In the genomic region with DNA sequence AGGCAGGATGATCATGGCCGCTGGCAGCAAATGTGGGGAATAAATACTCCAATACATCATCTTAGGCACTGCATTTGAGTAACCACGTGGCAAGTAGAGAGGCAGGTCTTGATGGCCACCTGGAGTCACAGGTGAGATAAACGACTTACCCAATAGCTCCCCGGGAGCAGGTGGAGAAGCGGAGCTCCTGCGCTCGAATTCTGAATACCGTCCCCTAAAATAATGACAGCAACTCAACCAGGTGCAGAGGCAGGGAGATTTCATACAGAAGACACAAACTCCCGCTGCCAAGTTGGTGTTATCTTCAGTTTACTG, we compare ENCODE assay signal across 9 cellular contexts. TPM values are rescaled to one million over a fixed set of nuclear protein-coding genes. Genes with fewer than 3 reads are reported as not detected.
DNase-seq lines count a peak whose midpoint lies in the region; FAIRE-seq and TF ChIP-seq lines count a peak whose summit lies in the region.
"Had no signal": no experiment of that assay in that cellular context is flagged by ENCODE, and none has a peak within 500 bp of the region (broad histone marks: within the 10 kb centered on the region; RNA-seq: fewer than 3 reads in every experiment).

No MANE protein-coding gene starts in this region.

- no peak for TF ChIP-seq POLR2A in H54 (IDR thresholded peaks at IDR 0.05; ENCODE audit: low read depth, low read length)

- peak overlapping the region; percentile 91 for H3K9ac ChIP-seq in keratinocyte (ENCODE audit: control insufficient read depth, extremely low read depth, insufficient read depth, low read length)

- peak overlapping the region; percentile 98 for H3K27ac ChIP-seq in keratinocyte (ENCODE audit: control insufficient read depth, insufficient read depth, low read length)
- H3K27ac ChIP-seq in temporal lobe (ENCODE audit: low read depth, low read length): peak overlapping the region; percentile 11

- H3K4me3 ChIP-seq in keratinocyte (ENCODE audit: control insufficient read depth in 2 of 3, extremely low read depth in 1 of 3, insufficient read depth in 2 of 3, low read depth in 1 of 3, low read length in 3 of 3): peak overlapping the region; percentile 39 to 80 (median 64)

- FAIRE-seq in keratinocyte (lab: Jason Lieb, UNC) (peak; percentile 60), H54 (lab: Jason Lieb, UNC) (no peak)
- FAIRE-seq: endometrium had no signal

- no peaks in the 10 kb centered on the region for H3K27me3 ChIP-seq in keratinocyte (ENCODE audit: control insufficient read depth, extremely low read depth, insufficient read depth, low read length)

- H3K36me3 ChIP-seq in keratinocyte (ENCODE audit: control insufficient read depth in 2 of 2, extremely low read depth in 1 of 2, insufficient read depth in 2 of 2, low read length in 2 of 2): peaks cover 0 to 16% of the 10 kb centered on the region in 2 experiments

- H3K9me3 ChIP-seq in keratinocyte (ENCODE audit: control insufficient read depth, low read depth, low read length): no peaks in the 10 kb centered on the region

- H3K79me2 ChIP-seq in keratinocyte (ENCODE audit: control insufficient read depth, insufficient read depth, low read length): peaks cover 26% of the 10 kb centered on the region

- no peaks in the 10 kb centered on the region for H4K20me1 ChIP-seq in keratinocyte (ENCODE audit: control insufficient read depth, extremely low read depth, insufficient read depth, low read length)

- peaks cover 42% of the 10 kb centered on the region for H3K4me1 ChIP-seq in keratinocyte (ENCODE audit: control insufficient read depth, extremely low read depth, insufficient read depth, low read length)

- peak overlapping the region; percentile 64 for H2AFZ ChIP-seq in keratinocyte (ENCODE audit: control insufficient read depth, low read length)

- peak overlapping the region; percentile 75 for H3K4me2 ChIP-seq in keratinocyte (ENCODE audit: control insufficient read depth, extremely low read depth, insufficient read depth, low read depth, low read length)

- H3K9me1 ChIP-seq in keratinocyte (ENCODE audit: control insufficient read depth, extremely low read depth, insufficient read depth, low read length): no peaks in the 10 kb centered on the region

- dilution Hi-C loops in keratinocyte (cut with MboI; ENCODE audit: extremely low pct_ligation_motif_present, low sequenced_read_pairs): no loop called here

- peak; percentile 46 for DNase-seq in stimulated activated CD4-positive, alpha-beta T cell treated with anti-CD3 and anti-CD28 coated beads, Interleukin-15, amount 100 ng/mL, for 24 hours
- no peak for DNase-seq in stimulated activated CD4-positive, alpha-beta T cell treated with anti-CD3 and anti-CD28 coated beads, Interleukin-4, amount 100 ng/mL, for 24 hours
- DNase-seq in activated naive CD4-positive, alpha-beta T cell treated with anti-CD3 and anti-CD28 coated beads, Interleukin-2, amount 50 U/mL, for 16 hours: peak; percentile 25
- DNase-seq in keratinocyte (ENCODE audit: low read depth, low spot score): no peak
- DNase-seq in AG08396 (ENCODE audit: low spot score): no peak
- DNase-seq in H54 (ENCODE audit: insufficient read length, low spot score): no peak
- DNase-seq in NCI-H1436 treated with DMSO at 0.1 percent for 48 hours (lab: John Stamatoyannopoulos, UW): no peak

- TF ChIP-seq CTCF in keratinocyte (optimal IDR thresholded peaks at IDR 0.05 in 1 of 3, IDR thresholded peaks at IDR 0.05 in 1 of 3, conservative IDR thresholded peaks at IDR 0.05 in 1 of 3; ENCODE audit: extremely low read depth in 1 of 3, insufficient read depth in 2 of 3, low read length in 3 of 3): no peak

RNA-seq across cellular contexts. Expression of a gene that starts 0.5 kb away (rescaled TPM):
- 14.1 to 83.9 TPM (median 48.1 TPM) in 3 replicates for polyA plus RNA-seq in keratinocyte
- polyA plus RNA-seq in keratinocyte (2011; ENCODE audit: low read depth): 3.1 TPM
- 15.0 and 22.1 TPM in 2 replicates for polyA plus RNA-seq in keratinocyte (2011; cell fraction: cytosol; rRNA removed)
- 40.2 and 49.1 TPM in 2 replicates for polyA plus RNA-seq in keratinocyte (2011; cell fraction: nucleus; rRNA removed)
- polyA plus RNA-seq in keratinocyte (2012; ENCODE audit: low replicate concordance): 8.9 and 50.8 TPM in 2 replicates
- polyA minus RNA-seq in keratinocyte: 35.7 to 91.4 TPM (median 88.4 TPM) in 3 replicates
- polyA minus RNA-seq in keratinocyte (2011; cell fraction: cytosol; rRNA and poly(A)+ RNA removed): 23.4 TPM
- polyA minus RNA-seq in keratinocyte (2011; cell fraction: nucleus; rRNA and poly(A)+ RNA removed): 20.5 and 26.0 TPM in 2 replicates
- 6.1 TPM for total RNA-seq in temporal lobe

RNA-seq across cellular contexts. Expression of a gene that starts 33.9 kb away (rescaled TPM):
- 0.03 to 0.12 TPM in 2 of 3 replicates, not detected in the other for polyA plus RNA-seq in keratinocyte
- not detected for polyA plus RNA-seq in keratinocyte (2011; ENCODE audit: low read depth)
- polyA plus RNA-seq in keratinocyte (2011; cell fraction: cytosol; rRNA removed): 0.18 TPM in 1 of 2 replicates, not detected in the other
- polyA plus RNA-seq in keratinocyte (2011; cell fraction: nucleus; rRNA removed): 0.13 TPM in 1 of 2 replicates, not detected in the other
- polyA plus RNA-seq in keratinocyte (2012; ENCODE audit: low replicate concordance): 0.28 and 0.39 TPM in 2 replicates
- polyA minus RNA-seq in keratinocyte: not detected in 3 replicates
- not detected for polyA minus RNA-seq in keratinocyte (2011; cell fraction: cytosol; rRNA and poly(A)+ RNA removed)
- polyA minus RNA-seq in keratinocyte (2011; cell fraction: nucleus; rRNA and poly(A)+ RNA removed): not detected in 2 replicates
- 1.2 TPM for total RNA-seq in temporal lobe

RNA-seq across cellular contexts. Expression of a gene that starts 35.9 kb away (rescaled TPM):
- 0.09 TPM in 1 of 3 replicates, not detected in the others for polyA plus RNA-seq in keratinocyte
- polyA plus RNA-seq in keratinocyte (2011; ENCODE audit: low read depth): not detected
- not detected in 2 replicates for polyA plus RNA-seq in keratinocyte (2011; cell fraction: cytosol; rRNA removed)
- polyA plus RNA-seq in keratinocyte (2011; cell fraction: nucleus; rRNA removed): 0.24 and 0.41 TPM in 2 replicates
- not detected in 2 replicates for polyA plus RNA-seq in keratinocyte (2012; ENCODE audit: low replicate concordance)
- not detected in 3 replicates for polyA minus RNA-seq in keratinocyte
- not detected for polyA minus RNA-seq in keratinocyte (2011; cell fraction: cytosol; rRNA and poly(A)+ RNA removed)
- polyA minus RNA-seq in keratinocyte (2011; cell fraction: nucleus; rRNA and poly(A)+ RNA removed): not detected in 2 replicates
- not detected for total RNA-seq in temporal lobe

RNA-seq across cellular contexts. Expression of a gene that starts 45.4 kb away (rescaled TPM):
- not detected in 3 replicates for polyA plus RNA-seq in keratinocyte
- polyA plus RNA-seq in keratinocyte (2011; ENCODE audit: low read depth): not detected
- polyA plus RNA-seq in keratinocyte (2011; cell fraction: cytosol; rRNA removed): not detected in 2 replicates
- polyA plus RNA-seq in keratinocyte (2011; cell fraction: nucleus; rRNA removed): not detected in 2 replicates
- polyA plus RNA-seq in keratinocyte (2012; ENCODE audit: low replicate concordance): not detected in 2 replicates
- polyA minus RNA-seq in keratinocyte: not detected in 3 replicates
- polyA minus RNA-seq in keratinocyte (2011; cell fraction: cytosol; rRNA and poly(A)+ RNA removed): not detected
- not detected in 2 replicates for polyA minus RNA-seq in keratinocyte (2011; cell fraction: nucleus; rRNA and poly(A)+ RNA removed)
- total RNA-seq in temporal lobe: not detected

Comparison
In these comparisons a context has a peak if more than half of its experiments do, and no peak if none do; other contexts are left out.
1. DNase-seq: peak in stimulated activated CD4-positive, alpha-beta T cell treated with anti-CD3 and anti-CD28 coated beads, Interleukin-15, amount 100 ng/mL, for 24 hours (single experiment) and activated naive CD4-positive, alpha-beta T cell treated with anti-CD3 and anti-CD28 coated beads, Interleukin-2, amount 50 U/mL, for 16 hours (single experiment); none in stimulated activated CD4-positive, alpha-beta T cell treated with anti-CD3 and anti-CD28 coated beads, Interleukin-4, amount 100 ng/mL, for 24 hours (single experiment), keratinocyte (single experiment), AG08396 (single experiment), H54 (single experiment) and NCI-H1436 treated with DMSO at 0.1 percent for 48 hours (single experiment).